ENCODE assay signal across 1 cellular context in genomic region chr19:4557186-4557970, GRCh38.
A peak's percentile ranks its signal among the peaks of the same experiment; 100 is the strongest.
TF ChIP-seq lines count a peak whose summit lies in the region.

No MANE protein-coding gene starts in this region.

TF ChIP-seq in K562, 482 proteins besides CTCF, POLR2A, EP300 and RAD21 (continued from another document and continues in another):
- TF ChIP-seq ZNF639 (CRISPR knock-in tag; conservative IDR thresholded peaks at IDR 0.05 in 1 of 2, IDR thresholded peaks at IDR 0.05 in 1 of 2) = no peak; a peak in 1 of 4 replicates
- TF ChIP-seq ARHGAP35 (IDR thresholded peaks at IDR 0.05; ENCODE audit: partially characterized antibody) = no peak
- TF ChIP-seq POLR2G (IDR thresholded peaks at IDR 0.05; ENCODE audit: low read depth, low read length) = no peak
- no peak for TF ChIP-seq ARID4B (CRISPR knock-in tag; IDR thresholded peaks at IDR 0.05)
- no peak for TF ChIP-seq STAT5B (CRISPR knock-in tag; IDR thresholded peaks at IDR 0.05)
- TF ChIP-seq BRF2 (IDR thresholded peaks at IDR 0.05; ENCODE audit: borderline replicate concordance, insufficient read depth, insufficient read length) = no peak
- no peak for TF ChIP-seq ILK (tag; IDR thresholded peaks at IDR 0.05; ENCODE audit: borderline replicate concordance, low read depth)
- no peak for TF ChIP-seq POLR3G (IDR thresholded peaks at IDR 0.05; ENCODE audit: extremely low read depth, insufficient read length, insufficient replicate concordance)
- no peak for TF ChIP-seq NRF1 (conservative IDR thresholded peaks at IDR 0.05 in 1 of 2, IDR thresholded peaks at IDR 0.05 in 1 of 2)
- no peak for TF ChIP-seq MBD2 (IDR thresholded peaks at IDR 0.05; ENCODE audit: borderline replicate concordance, low read depth)
- TF ChIP-seq HMGN3 (IDR thresholded peaks at IDR 0.05; ENCODE audit: borderline replicate concordance, extremely low read depth, insufficient read length, low read depth, low read length) = no peak
- no peak for TF ChIP-seq TAF7 (tag; IDR thresholded peaks at IDR 0.05)
- peak; percentile 65 for TF ChIP-seq ESRRA (IDR thresholded peaks at IDR 0.05; ENCODE audit: borderline replicate concordance, low read depth)
- TF ChIP-seq RHOXF2B (CRISPR knock-in tag; conservative IDR thresholded peaks at IDR 0.05) = no peak
- TF ChIP-seq SMAD2 (IDR thresholded peaks at IDR 0.05; ENCODE audit: low read depth, low read length) = no peak
- TF ChIP-seq MBD1 (CRISPR knock-in tag; IDR thresholded peaks at IDR 0.05) = no peak
- no peak for TF ChIP-seq MGA (IDR thresholded peaks at IDR 0.05)
- no peak for TF ChIP-seq KAT2B (IDR thresholded peaks at IDR 0.05; ENCODE audit: low read depth, low read length)
- no peak for TF ChIP-seq ZNF41 (CRISPR knock-in tag; conservative IDR thresholded peaks at IDR 0.05)
- TF ChIP-seq GTF3C2 (IDR thresholded peaks at IDR 0.05; ENCODE audit: borderline replicate concordance, extremely low read depth, insufficient read length) = no peak
- no peak for TF ChIP-seq STAT5A (IDR thresholded peaks at IDR 0.05; ENCODE audit: borderline replicate concordance, low read length)
- TF ChIP-seq DNMT1 (IDR thresholded peaks at IDR 0.05) = no peak
- TF ChIP-seq POLR2H (tag; IDR thresholded peaks at IDR 0.05; ENCODE audit: low read depth) = no peak
